ENCODE assay signal across 1 cellular context in the genomic region with DNA sequence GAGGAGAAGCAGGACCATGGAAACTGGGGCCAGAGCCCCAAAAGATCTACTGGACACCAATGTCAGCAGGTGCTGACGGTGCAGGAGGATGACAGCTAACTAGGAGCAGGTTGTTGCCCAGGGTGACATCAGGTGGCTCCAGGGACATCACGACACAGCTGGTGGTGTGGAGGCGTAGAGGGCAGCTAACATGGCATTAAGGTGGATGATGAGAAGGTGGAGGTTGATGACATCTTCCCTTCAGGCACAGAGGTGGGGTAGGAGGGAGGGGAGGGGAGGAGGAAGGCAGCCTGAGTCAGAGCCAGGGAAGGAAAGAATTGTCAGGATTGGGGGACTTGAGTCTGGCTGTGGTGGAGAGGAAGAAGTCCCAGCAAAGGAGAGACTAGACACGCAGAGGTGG.
TF ChIP-seq lines count a peak whose summit lies in the region.

No MANE protein-coding gene starts in this region.

TF ChIP-seq in HepG2, 621 proteins besides CTCF, POLR2A, EP300 and RAD21:
- TF ChIP-seq, protein P1, sequence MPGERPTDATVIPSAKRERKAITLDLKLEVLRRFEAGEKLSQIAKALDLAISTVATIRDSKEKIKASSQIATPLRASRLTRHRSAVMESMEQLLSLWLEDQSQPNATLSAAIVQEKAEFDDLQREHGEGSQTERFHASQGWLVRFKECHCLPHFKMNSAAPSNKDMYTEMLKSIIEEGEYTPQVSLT (CRISPR knock-in tag; IDR thresholded peaks at IDR 0.05; ENCODE audit: borderline replicate concordance, low read depth) = no peak
- TF ChIP-seq ARNT2 (CRISPR knock-in tag; IDR thresholded peaks at IDR 0.05; ENCODE audit: low read depth) = no peak
- TF ChIP-seq ZFP36L1 (CRISPR knock-in tag; IDR thresholded peaks at IDR 0.05) = no peak
- TF ChIP-seq DR1 (CRISPR knock-in tag; IDR thresholded peaks at IDR 0.05) = no peak
- TF ChIP-seq PCBP2 (optimal IDR thresholded peaks at IDR 0.05; ENCODE audit: low read depth, low read length, poor library complexity, severe bottlenecking) = no peak
- TF ChIP-seq, protein P2, sequence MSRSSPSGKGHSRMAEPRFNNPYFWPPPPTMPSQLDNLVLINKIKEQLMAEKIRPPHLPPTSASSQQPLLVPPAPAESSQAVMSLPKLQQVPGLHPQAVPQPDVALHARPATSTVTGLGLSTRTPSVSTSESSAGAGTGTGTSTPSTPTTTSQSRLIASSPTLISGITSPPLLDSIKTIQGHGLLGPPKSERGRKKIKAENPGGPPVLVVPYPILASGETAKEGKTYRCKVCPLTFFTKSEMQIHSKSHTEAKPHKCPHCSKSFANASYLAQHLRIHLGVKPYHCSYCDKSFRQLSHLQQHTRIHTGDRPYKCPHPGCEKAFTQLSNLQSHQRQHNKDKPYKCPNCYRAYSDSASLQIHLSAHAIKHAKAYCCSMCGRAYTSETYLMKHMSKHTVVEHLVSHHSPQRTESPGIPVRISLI (CRISPR knock-in tag; IDR thresholded peaks at IDR 0.05; ENCODE audit: borderline replicate concordance) = no peak
- TF ChIP-seq ZNF382 (CRISPR knock-in tag; IDR thresholded peaks at IDR 0.05; ENCODE audit: borderline replicate concordance) = no peak
- TF ChIP-seq ISL2 (CRISPR knock-in tag; IDR thresholded peaks at IDR 0.05) = no peak
- TF ChIP-seq, protein P3, sequence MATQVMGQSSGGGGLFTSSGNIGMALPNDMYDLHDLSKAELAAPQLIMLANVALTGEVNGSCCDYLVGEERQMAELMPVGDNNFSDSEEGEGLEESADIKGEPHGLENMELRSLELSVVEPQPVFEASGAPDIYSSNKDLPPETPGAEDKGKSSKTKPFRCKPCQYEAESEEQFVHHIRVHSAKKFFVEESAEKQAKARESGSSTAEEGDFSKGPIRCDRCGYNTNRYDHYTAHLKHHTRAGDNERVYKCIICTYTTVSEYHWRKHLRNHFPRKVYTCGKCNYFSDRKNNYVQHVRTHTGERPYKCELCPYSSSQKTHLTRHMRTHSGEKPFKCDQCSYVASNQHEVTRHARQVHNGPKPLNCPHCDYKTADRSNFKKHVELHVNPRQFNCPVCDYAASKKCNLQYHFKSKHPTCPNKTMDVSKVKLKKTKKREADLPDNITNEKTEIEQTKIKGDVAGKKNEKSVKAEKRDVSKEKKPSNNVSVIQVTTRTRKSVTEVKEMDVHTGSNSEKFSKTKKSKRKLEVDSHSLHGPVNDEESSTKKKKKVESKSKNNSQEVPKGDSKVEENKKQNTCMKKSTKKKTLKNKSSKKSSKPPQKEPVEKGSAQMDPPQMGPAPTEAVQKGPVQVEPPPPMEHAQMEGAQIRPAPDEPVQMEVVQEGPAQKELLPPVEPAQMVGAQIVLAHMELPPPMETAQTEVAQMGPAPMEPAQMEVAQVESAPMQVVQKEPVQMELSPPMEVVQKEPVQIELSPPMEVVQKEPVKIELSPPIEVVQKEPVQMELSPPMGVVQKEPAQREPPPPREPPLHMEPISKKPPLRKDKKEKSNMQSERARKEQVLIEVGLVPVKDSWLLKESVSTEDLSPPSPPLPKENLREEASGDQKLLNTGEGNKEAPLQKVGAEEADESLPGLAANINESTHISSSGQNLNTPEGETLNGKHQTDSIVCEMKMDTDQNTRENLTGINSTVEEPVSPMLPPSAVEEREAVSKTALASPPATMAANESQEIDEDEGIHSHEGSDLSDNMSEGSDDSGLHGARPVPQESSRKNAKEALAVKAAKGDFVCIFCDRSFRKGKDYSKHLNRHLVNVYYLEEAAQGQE (IDR thresholded peaks at IDR 0.05; ENCODE audit: borderline replicate concordance in 1 of 2, low read depth in 1 of 2, low read length in 2 of 2) = no peak
- TF ChIP-seq KMT2A (CRISPR knock-in tag; IDR thresholded peaks at IDR 0.05) = no peak
- TF ChIP-seq YY1 (IDR thresholded peaks at IDR 0.05; ENCODE audit: insufficient read depth, insufficient replicate concordance, low read depth, low read length) = no peak
- no peak for TF ChIP-seq SP140L (CRISPR knock-in tag; IDR thresholded peaks at IDR 0.05; ENCODE audit: borderline replicate concordance)
- TF ChIP-seq CBX5 (CRISPR knock-in tag; IDR thresholded peaks at IDR 0.05; ENCODE audit: borderline replicate concordance) = no peak
- TF ChIP-seq ATRX (CRISPR knock-in tag; IDR thresholded peaks at IDR 0.05; ENCODE audit: borderline replicate concordance) = no peak
TF ChIP-seq in HepG2: peak in this region for 0.
